ENCODE assay signal across 17 cellular contexts in the genomic region with DNA sequence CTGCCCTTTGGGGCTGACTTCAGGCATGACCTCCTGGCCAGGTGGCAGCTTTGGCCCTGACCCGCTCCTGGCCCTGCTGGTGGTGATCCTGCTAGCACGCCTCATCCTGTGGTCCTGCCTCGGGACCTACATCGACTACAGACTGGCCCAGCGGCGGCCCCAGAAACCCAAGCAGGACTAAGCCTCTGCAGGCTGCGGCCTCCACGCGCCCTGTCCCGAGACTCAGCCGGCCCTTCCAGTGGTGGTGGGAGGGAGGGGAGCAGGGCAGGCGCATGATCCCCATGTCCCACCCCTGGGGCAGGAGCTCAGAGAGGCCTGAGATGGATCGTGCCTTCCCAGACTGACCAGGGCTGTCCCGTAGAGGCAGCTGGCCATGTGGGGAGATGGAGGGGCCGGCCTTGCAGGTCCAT. TPM values are rescaled to one million over a fixed set of nuclear protein-coding genes. Genes with fewer than 3 reads are reported as not detected.
DNase-seq lines count a peak whose midpoint lies in the region; ATAC-seq and TF ChIP-seq lines count a peak whose summit lies in the region.
"Had no signal": no experiment of that assay in that cellular context is flagged by ENCODE, and none has a peak within 500 bp of the region (broad histone marks: within the 10 kb centered on the region; RNA-seq: fewer than 3 reads in every experiment).

No MANE protein-coding gene starts in this region.

- H3K4me1 Mint-ChIP-seq in neural progenitor cell (peaks cover 24% of the 10 kb centered on the region), MCF 10A (ENCODE audit: insufficient read depth, unreplicated experiment) (peaks cover 5% of the 10 kb centered on the region)
- H3K4me1 Mint-ChIP-seq: activated CD8-positive, alpha-beta memory T cell treated with anti-CD3 and anti-CD28 coated beads, Interleukin-2, amount 10 ng/mL, durations not matched to agents 7 days and 5 days; natural killer cell had no signal

- H3K9ac ChIP-seq in NT2/D1 (ENCODE audit: insufficient read length, low read depth): peak overlapping the region; percentile 10
- no peak overlapping the region for H3K9ac ChIP-seq in neural progenitor cell

- H3K4me3 ChIP-seq in NT2/D1 (ENCODE audit: insufficient read length, low read depth) (no peak overlapping the region), coronary artery (peak overlapping the region; percentile 50), neural progenitor cell (no peak overlapping the region)
- H3K4me3 ChIP-seq: lung, PC-9, vagina had no signal

- H3K9me3 Mint-ChIP-seq in neural progenitor cell (peaks cover 10% of the 10 kb centered on the region), MCF 10A (ENCODE audit: unreplicated experiment) (peaks cover under 1% of the 10 kb centered on the region)

- CTCF ChIA-PET in MCF 10A (lab: Yijun Ruan, JAX): no interaction called here

- TF ChIP-seq CTCF in coronary artery (IDR thresholded peaks at IDR 0.05): no peak
- no peak for TF ChIP-seq CTCF in neural progenitor cell (IDR thresholded peaks at IDR 0.05)
- TF ChIP-seq CTCF in MCF 10A (IDR thresholded peaks at IDR 0.05; ENCODE audit: unreplicated experiment): no peak

- H3K36me3 ChIP-seq in NT2/D1 (ENCODE audit: insufficient read depth, insufficient read length, low read length) (no peaks in the 10 kb centered on the region), neural progenitor cell (no peaks in the 10 kb centered on the region)
- H3K36me3 ChIP-seq: vagina had no signal

- peaks cover 7% of the 10 kb centered on the region for H3K27me3 Mint-ChIP-seq in neural progenitor cell (ENCODE audit: insufficient read depth, low read depth)
- H3K27me3 Mint-ChIP-seq in MCF 10A (ENCODE audit: insufficient read depth, unreplicated experiment): no peaks in the 10 kb centered on the region

- H3K27ac Mint-ChIP-seq in neural progenitor cell: no peak overlapping the region
- H3K27ac Mint-ChIP-seq in MCF 10A (ENCODE audit: low read depth, unreplicated experiment): no peak overlapping the region
- H3K27ac Mint-ChIP-seq: activated CD8-positive, alpha-beta memory T cell treated with anti-CD3 and anti-CD28 coated beads, Interleukin-2, amount 10 ng/mL, durations not matched to agents 7 days and 5 days; CD8-positive, alpha-beta T cell; natural killer cell had no signal

- no TSS peak for BruUV-seq in MCF 10A (replicated peaks; lab: Mats Ljungman, UMichigan)

- H3K79me2 ChIP-seq in neural progenitor cell (ENCODE audit: low read depth): no peaks in the 10 kb centered on the region

- no peak overlapping the region for H2AFZ ChIP-seq in neural progenitor cell (replicated peaks)
- H2AFZ ChIP-seq: PC-9 had no signal

- peak overlapping the region; percentile 12 for H3K4me2 ChIP-seq in neural progenitor cell
- H3K4me2 ChIP-seq: PC-9 had no signal

- POLR2A ChIA-PET in MCF 10A (lab: Yijun Ruan, JAX): interaction anchor here (0.7 kb wide), 1 partner anchor 11 kb away, joined by 5 read pairs; no protein-coding TSS in a partner anchor

- H3K9me3 ChIP-seq in NT2/D1 (ENCODE audit: insufficient read depth, low read length): peaks cover 3% of the 10 kb centered on the region; the same call in 1 of the 2 replicates
- H3K9me3 ChIP-seq in neural progenitor cell (ENCODE audit: low read depth): no peaks in the 10 kb centered on the region
- H3K9me3 ChIP-seq: vagina had no signal

- H3K4me1 ChIP-seq in NT2/D1 (ENCODE audit: insufficient read depth, insufficient read length) (peaks cover 3% of the 10 kb centered on the region), neural progenitor cell (peaks cover 28% of the 10 kb centered on the region)

- no peaks in the 10 kb centered on the region for H3K27me3 ChIP-seq in NT2/D1 (ENCODE audit: insufficient read depth, insufficient read length)
- no peaks in the 10 kb centered on the region for H3K27me3 ChIP-seq in neural progenitor cell
- H3K27me3 ChIP-seq: vagina had no signal

- ATAC-seq in GM19351 (IDR thresholded peaks at IDR 0.05; ENCODE audit: unreplicated experiment): no peak
- ATAC-seq: activated CD8-positive, alpha-beta memory T cell treated with anti-CD3 and anti-CD28 coated beads, Interleukin-2, amount 10 ng/mL, durations not matched to agents 7 days and 5 days; CD8-positive, alpha-beta T cell; natural killer cell had no signal

- H3F3A ChIP-seq in neural progenitor cell (ENCODE audit: low read depth): peaks cover 7% of the 10 kb centered on the region

- H4K20me1 ChIP-seq in neural progenitor cell (ENCODE audit: low read depth): no peaks in the 10 kb centered on the region

- H3K4me3 Mint-ChIP-seq in neural progenitor cell: no peak overlapping the region
- no peak overlapping the region for H3K4me3 Mint-ChIP-seq in MCF 10A (ENCODE audit: unreplicated experiment)
- H3K4me3 Mint-ChIP-seq: activated CD8-positive, alpha-beta memory T cell treated with anti-CD3 and anti-CD28 coated beads, Interleukin-2, amount 10 ng/mL, durations not matched to agents 7 days and 5 days; CD8-positive, alpha-beta T cell; natural killer cell had no signal

- peaks cover 4% of the 10 kb centered on the region for H3K36me3 Mint-ChIP-seq in neural progenitor cell
- peaks cover 4% of the 10 kb centered on the region for H3K36me3 Mint-ChIP-seq in MCF 10A (ENCODE audit: insufficient read depth, unreplicated experiment)
- H3K36me3 Mint-ChIP-seq: activated CD8-positive, alpha-beta memory T cell treated with anti-CD3 and anti-CD28 coated beads, Interleukin-2, amount 10 ng/mL, durations not matched to agents 7 days and 5 days; CD8-positive, alpha-beta T cell; natural killer cell had no signal

- intact Hi-C loops in MCF 10A (cut with micrococcal nuclease): no loop called here

- DNase-seq in NT2/D1 (ENCODE audit: low read depth, low spot score) (no peak), coronary artery (ENCODE audit: low spot score) (no peak), neural progenitor cell (ENCODE audit: low spot score) (no peak), MCF 10A (ENCODE audit: unreplicated experiment) (no peak)
- no peak for DNase-seq in activated naive CD4-positive, alpha-beta T cell treated with anti-CD3 and anti-CD28 coated beads, Interleukin-2, amount 50 U/mL, for 16 hours
- no peak for DNase-seq in activated CD8-positive, alpha-beta memory T cell treated with anti-CD3 and anti-CD28 coated beads, Interleukin-2, amount 50 U/mL, for 48 hours
- DNase-seq: activated CD8-positive, alpha-beta memory T cell treated with anti-CD3 and anti-CD28 coated beads, Interleukin-2, amount 10 ng/mL, durations not matched to agents 7 days and 5 days; activated effector memory CD4-positive, alpha-beta T cell treated with Interleukin-2 at 50 U/mL for 16 hours; CD8-positive, alpha-beta T cell; cerebellar nuclear complex; natural killer cell; PC-9; stimulated activated naive CD4-positive, alpha-beta T cell treated with Interleukin-2 at 50 U/mL for 16 hours had no signal

- H3K27ac ChIP-seq in coronary artery (peak overlapping the region; percentile 43 to 67), neural progenitor cell (no peak overlapping the region), temporal lobe (ENCODE audit: low read depth, low read length) (peak overlapping the region; percentile 23)
- H3K27ac ChIP-seq: PC-9 had no signal

RNA-seq across cellular contexts. Expression of a gene that starts 2.1 kb away (rescaled TPM):
- total RNA-seq in neural progenitor cell (ENCODE audit: low replicate concordance) (1.5 and 2.0 TPM in 2 replicates), temporal lobe (0.49 TPM), MCF 10A (2022) (not detected in 2 replicates)
- total RNA-seq: CD8-positive, alpha-beta T cell had no signal
